Comparison of ENCODE assay signal across 8 cellular contexts in the genomic region with DNA sequence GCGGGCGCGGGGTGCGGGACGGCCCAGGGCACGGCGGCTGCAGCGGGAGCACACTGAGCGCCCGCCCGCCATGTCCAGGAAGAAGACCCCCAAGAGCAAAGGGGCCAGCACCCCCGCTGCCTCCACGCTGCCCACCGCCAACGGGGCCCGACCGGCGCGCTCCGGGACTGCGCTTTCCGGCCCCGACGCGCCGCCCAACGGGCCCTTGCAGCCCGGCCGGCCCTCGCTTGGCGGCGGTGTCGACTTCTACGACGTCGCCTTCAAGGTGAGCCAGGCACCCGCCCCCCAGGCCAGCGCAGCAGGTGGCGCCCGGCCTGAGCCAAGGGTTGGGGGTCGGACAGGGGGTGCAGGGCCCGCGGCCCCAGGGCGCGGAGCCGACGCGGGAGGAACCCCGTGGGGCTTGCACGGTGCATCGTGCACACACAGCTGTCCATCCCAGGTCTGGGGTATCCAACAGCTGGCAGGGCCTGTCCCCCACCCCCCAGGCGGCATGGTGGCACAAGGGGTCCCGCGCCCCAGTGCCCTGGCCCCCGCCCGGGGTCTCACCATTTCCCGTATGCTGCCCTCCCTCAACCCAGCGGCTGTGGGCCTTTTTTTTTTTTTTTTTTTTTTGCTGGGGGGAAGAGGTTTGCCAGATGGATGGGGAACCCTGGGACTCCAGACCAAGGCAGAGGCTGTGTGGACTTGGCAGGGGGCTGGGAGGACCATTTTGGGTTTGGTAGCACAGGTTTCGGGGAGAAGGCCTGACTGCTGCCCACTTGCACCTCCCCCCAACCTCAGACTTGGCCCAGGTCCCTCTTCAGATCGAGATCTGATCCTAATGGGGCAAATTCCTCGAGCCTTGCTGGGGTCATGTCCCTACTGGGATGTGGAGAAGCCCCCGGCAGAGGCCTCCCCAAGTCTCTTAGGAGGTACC. TPM values are rescaled to one million over a fixed set of nuclear protein-coding genes. Genes with fewer than 3 reads are reported as not detected.
A peak's percentile ranks its signal among the peaks of the same experiment; 100 is the strongest.
DNase-seq lines count a peak whose midpoint lies in the region; ATAC-seq and TF ChIP-seq lines count a peak whose summit lies in the region.

No MANE protein-coding gene starts in this region.

- peak overlapping the region in 2 of 4 donors; percentile 60 to 66 for H3K27ac ChIP-seq in tibial nerve

- POLR2A ChIA-PET in activated naive CD8-positive, alpha-beta T cell treated with anti-CD3 and anti-CD28 coated beads, Interleukin-2, amount 10 ng/mL, durations not matched to agents 7 days and 5 days (lab: Charles Lee), result interaction anchor here (0.6 to 1.3 kb wide), 2 partner anchors 77 to 145 kb away, joined by 3 to 6 read pairs; no protein-coding TSS in a partner anchor

- peak overlapping the region; percentile 40 to 60 (median 51) for H3K4me3 Mint-ChIP-seq in IgD-negative memory B cell
- H3K4me3 Mint-ChIP-seq in activated naive CD8-positive, alpha-beta T cell treated with anti-CD3 and anti-CD28 coated beads, Interleukin-2, amount 10 ng/mL, durations not matched to agents 7 days and 5 days, result peak overlapping the region; percentile 58

- H3K4me1 ChIP-seq in tibial nerve, result peaks cover 0 to 62% (median 53%) of the 10 kb centered on the region in 4 donors

- peaks cover 8 to 25% (median 24%) of the 10 kb centered on the region in 3 donors for H3K4me1 Mint-ChIP-seq in IgD-negative memory B cell
- peaks cover 10% of the 10 kb centered on the region for H3K4me1 Mint-ChIP-seq in activated naive CD8-positive, alpha-beta T cell treated with anti-CD3 and anti-CD28 coated beads, Interleukin-2, amount 10 ng/mL, durations not matched to agents 7 days and 5 days

- no peak overlapping the region for H3K27ac Mint-ChIP-seq in IgD-negative memory B cell
- no peak overlapping the region for H3K27ac Mint-ChIP-seq in activated naive CD8-positive, alpha-beta T cell treated with anti-CD3 and anti-CD28 coated beads, Interleukin-2, amount 10 ng/mL, durations not matched to agents 7 days and 5 days

- ATAC-seq in activated naive CD8-positive, alpha-beta T cell treated with anti-CD3 and anti-CD28 coated beads, Interleukin-2, amount 10 ng/mL, durations not matched to agents 7 days and 5 days (ENCODE audit: low read depth), result peak; percentile 27
- ATAC-seq in HG02981 (IDR thresholded peaks at IDR 0.05; ENCODE audit: unreplicated experiment), result no peak

- H3K4me3 ChIP-seq in tibial nerve, result peak overlapping the region in 3 of 4 donors; percentile 15 to 55 (median 50)

- TF ChIP-seq CTCF in tibial nerve (IDR thresholded peaks at IDR 0.05), result peak in 2 of 5 experiments; percentile 29 to 45

- H3K9me3 Mint-ChIP-seq in IgD-negative memory B cell, result no peaks in the 10 kb centered on the region
- no peaks in the 10 kb centered on the region for H3K9me3 Mint-ChIP-seq in activated naive CD8-positive, alpha-beta T cell treated with anti-CD3 and anti-CD28 coated beads, Interleukin-2, amount 10 ng/mL, durations not matched to agents 7 days and 5 days

- H3K36me3 ChIP-seq in tibial nerve, result peaks cover 0 to 9% (median 0%) of the 10 kb centered on the region in 3 donors

- 7 to 11% methylated on average over 9 to 15 of the region's 62 CpGs for WGBS in tibial nerve, 2 donors

- peak; percentile 77 for DNase-seq in DMS53 (lab: John Stamatoyannopoulos, UW)
- DNase-seq in activated naive CD8-positive, alpha-beta T cell treated with anti-CD3 and anti-CD28 coated beads, Interleukin-2, amount 10 ng/mL, durations not matched to agents 7 days and 5 days, result peak; percentile 65
- peak; percentile 52 for DNase-seq in left kidney (ENCODE audit: low read depth, low spot score)
- DNase-seq in tibial nerve (ENCODE audit: low spot score in 2 of 2), result no peak
- DNase-seq in AG08395 (ENCODE audit: low spot score), result no peak
- no peak for DNase-seq in DMS114 treated with DMSO at 0.1 percent for 48 hours (lab: John Stamatoyannopoulos, UW; ENCODE audit: unreplicated experiment)

- H3K27me3 Mint-ChIP-seq in IgD-negative memory B cell, result no peaks in the 10 kb centered on the region
- peaks cover 6% of the 10 kb centered on the region for H3K27me3 Mint-ChIP-seq in activated naive CD8-positive, alpha-beta T cell treated with anti-CD3 and anti-CD28 coated beads, Interleukin-2, amount 10 ng/mL, durations not matched to agents 7 days and 5 days

- H3K27me3 ChIP-seq in tibial nerve, result no peaks in the 10 kb centered on the region

- H3K36me3 Mint-ChIP-seq in IgD-negative memory B cell, result peaks cover 2% of the 10 kb centered on the region
- peaks cover 7% of the 10 kb centered on the region for H3K36me3 Mint-ChIP-seq in activated naive CD8-positive, alpha-beta T cell treated with anti-CD3 and anti-CD28 coated beads, Interleukin-2, amount 10 ng/mL, durations not matched to agents 7 days and 5 days

- TF ChIP-seq EP300 in tibial nerve (IDR thresholded peaks at IDR 0.05), result no peak

- TF ChIP-seq POLR2A in tibial nerve (IDR thresholded peaks at IDR 0.05), result no peak

- H3K9me3 ChIP-seq in tibial nerve, result no peaks in the 10 kb centered on the region

RNA-seq across cellular contexts. Expression of a gene that starts 0.5 kb away (rescaled TPM):
- 0.41 TPM for polyA plus RNA-seq in IgD-negative memory B cell
- under 1 TPM; 0.40 to 0.69 TPM for total RNA-seq in activated naive CD8-positive, alpha-beta T cell treated with anti-CD3 and anti-CD28 coated beads, Interleukin-2, amount 10 ng/mL, durations not matched to agents 7 days and 5 days
- not detected for total RNA-seq in tibial nerve

RNA-seq across cellular contexts. Expression of a gene that starts 6.6 kb away (rescaled TPM):
- 7.0 TPM for polyA plus RNA-seq in IgD-negative memory B cell
- total RNA-seq in activated naive CD8-positive, alpha-beta T cell treated with anti-CD3 and anti-CD28 coated beads, Interleukin-2, amount 10 ng/mL, durations not matched to agents 7 days and 5 days, result 10 to 100 TPM; 50.2 to 51.8 TPM
- total RNA-seq in tibial nerve, result 10 to 100 TPM; 29.1 to 53.7 (median 38.4) TPM

RNA-seq across cellular contexts. Expression of a gene that starts 13.3 kb away (rescaled TPM):
- polyA plus RNA-seq in IgD-negative memory B cell, result 7.4 TPM
- total RNA-seq in activated naive CD8-positive, alpha-beta T cell treated with anti-CD3 and anti-CD28 coated beads, Interleukin-2, amount 10 ng/mL, durations not matched to agents 7 days and 5 days, result 10 to 100 TPM; 95.5 to 97.3 TPM
- total RNA-seq in tibial nerve, result 100 to 1,000 TPM; 207 to 542 (median 381) TPM

RNA-seq across cellular contexts. Expression of a gene that starts 47.4 kb away (rescaled TPM):
- polyA plus RNA-seq in IgD-negative memory B cell, result not detected
- total RNA-seq in activated naive CD8-positive, alpha-beta T cell treated with anti-CD3 and anti-CD28 coated beads, Interleukin-2, amount 10 ng/mL, durations not matched to agents 7 days and 5 days, result 1 to 10 TPM in 1 of 2 experiments, under 1 TPM in 1; 0.88 to 1.1 TPM
- total RNA-seq in tibial nerve, result under 1 TPM in 3 of 4 donors, not detected in 1; 0.20 to 0.63 (median 0.30) TPM

RNA-seq across cellular contexts. Expression of a gene that starts 56.3 kb away (rescaled TPM):
- 44.1 TPM for polyA plus RNA-seq in IgD-negative memory B cell
- 10 to 100 TPM; 32.1 to 33.1 TPM for total RNA-seq in activated naive CD8-positive, alpha-beta T cell treated with anti-CD3 and anti-CD28 coated beads, Interleukin-2, amount 10 ng/mL, durations not matched to agents 7 days and 5 days
- 10 to 100 TPM; 28.8 to 73.8 (median 43.8) TPM for total RNA-seq in tibial nerve

Comparison
In these comparisons a context has a peak if more than half of its experiments do, and no peak if none do; other contexts are left out.
1. DNase-seq: peak in DMS53 (single experiment), activated naive CD8-positive, alpha-beta T cell treated with anti-CD3 and anti-CD28 coated beads, Interleukin-2, amount 10 ng/mL, durations not matched to agents 7 days and 5 days (single experiment) and left kidney (single experiment); none in tibial nerve (0 of 2), AG08395 (single experiment) and DMS114 treated with DMSO at 0.1 percent for 48 hours (single experiment).